Comparison of ENCODE assay signal across 11 cellular contexts in the genomic region with DNA sequence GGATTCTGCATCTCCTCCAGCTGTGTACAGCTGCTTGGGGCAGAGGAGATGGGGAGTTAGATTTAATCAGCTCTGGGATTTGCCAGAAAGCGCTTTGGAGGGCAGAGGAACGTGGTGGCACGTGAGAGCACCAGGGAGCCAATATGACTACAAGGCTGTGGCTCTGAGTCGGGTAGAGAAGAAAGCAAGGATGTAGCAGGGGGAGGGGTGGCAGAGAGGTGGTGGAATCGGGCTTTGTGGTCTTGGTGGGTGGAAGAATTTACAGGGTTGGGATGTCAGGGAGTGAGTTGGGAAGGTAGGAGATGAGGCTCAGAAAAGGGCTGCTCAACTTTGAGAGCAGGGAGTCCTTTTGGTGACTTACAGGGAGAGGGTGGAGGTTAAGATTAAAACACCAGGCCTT.
DNase-seq lines count a peak whose midpoint lies in the region; FAIRE-seq and TF ChIP-seq lines count a peak whose summit lies in the region.
"Had no signal": no experiment of that assay in that cellular context is flagged by ENCODE, and none has a peak within 500 bp of the region (broad histone marks: within the 10 kb centered on the region; RNA-seq: fewer than 3 reads in every experiment).

No MANE protein-coding gene starts in this region.

- intact Hi-C loops in activated naive CD4-positive, alpha-beta T cell treated with anti-CD3 and anti-CD28 coated beads for 36 hours (cut with micrococcal nuclease), result loop anchor here (2.0 to 10.0 kb wide), 2 partner anchors 13 to 455 kb away; no protein-coding TSS in a partner anchor
- intact Hi-C loops in adrenal gland (cut with DNase I), result no loop called here

- 63 to 79% (median 73%) methylated on average over 5 of the region's 5 CpGs for WGBS in adrenal gland, 4 donors

- H3K4me1 Mint-ChIP-seq in activated naive CD4-positive, alpha-beta T cell treated with anti-CD3 and anti-CD28 coated beads for 36 hours (ENCODE audit: low read depth), result peaks cover 75% of the 10 kb centered on the region
- H3K4me1 Mint-ChIP-seq in mesothelial cell of epicardium, result peaks cover 44% of the 10 kb centered on the region

- H3K9me3 Mint-ChIP-seq in activated naive CD4-positive, alpha-beta T cell treated with anti-CD3 and anti-CD28 coated beads for 36 hours, result peaks cover 10% of the 10 kb centered on the region
- peaks cover 6% of the 10 kb centered on the region for H3K9me3 Mint-ChIP-seq in mesothelial cell of epicardium

- H3K36me3 ChIP-seq in adrenal gland (replicated peaks in 1 of 2), result no peaks in the 10 kb centered on the region
- H3K36me3 ChIP-seq: thyroid gland had no signal

- no peak for TF ChIP-seq CTCF in adrenal gland (IDR thresholded peaks at IDR 0.05)
- TF ChIP-seq CTCF in mesothelial cell of epicardium (IDR thresholded peaks at IDR 0.05; ENCODE audit: unreplicated experiment), result no peak

- H3K4me1 ChIP-seq in adrenal gland (replicated peaks in 1 of 2), result peaks cover 62 to 81% of the 10 kb centered on the region in 2 donors

- peak overlapping the region; percentile 4 for H3K4me3 Mint-ChIP-seq in activated naive CD4-positive, alpha-beta T cell treated with anti-CD3 and anti-CD28 coated beads for 36 hours
- H3K4me3 Mint-ChIP-seq in mesothelial cell of epicardium, result no peak overlapping the region

- H3K27ac ChIP-seq in adrenal gland (peak overlapping the region in 3 of 5 donors; percentile 22 to 89 (median 68)), temporal lobe (ENCODE audit: low read depth, low read length) (peak overlapping the region; percentile 84)

- TF ChIP-seq POLR2A in adrenal gland (IDR thresholded peaks at IDR 0.05), result no peak

- peak; percentile 52 for DNase-seq in activated naive CD4-positive, alpha-beta T cell treated with anti-CD3 and anti-CD28 coated beads for 36 hours
- no peak for DNase-seq in activated naive CD4-positive, alpha-beta T cell (lab: John Stamatoyannopoulos, UW)
- DNase-seq in adrenal gland (no peak), mesothelial cell of epicardium (ENCODE audit: low spot score in 2 of 2, unreplicated experiment in 2 of 2) (no peak), RCC 7860 (ENCODE audit: low spot score) (no peak), NCI-H1436 (lab: John Stamatoyannopoulos, UW) (no peak), midbrain (lab: John Stamatoyannopoulos, UW) (no peak)
- DNase-seq: mesendoderm, NCI-H1417 had no signal

- FAIRE-seq in RCC 7860 (lab: Jason Lieb, UNC), result no peak

- no peaks in the 10 kb centered on the region for H3K27me3 Mint-ChIP-seq in activated naive CD4-positive, alpha-beta T cell treated with anti-CD3 and anti-CD28 coated beads for 36 hours (ENCODE audit: low read depth)
- no peaks in the 10 kb centered on the region for H3K27me3 Mint-ChIP-seq in mesothelial cell of epicardium (ENCODE audit: low read depth)

- CTCF ChIA-PET in activated naive CD4-positive, alpha-beta T cell treated with anti-CD3 and anti-CD28 coated beads for 36 hours (lab: Charles Lee), result interaction anchor here (0.6 to 1.0 kb wide), 2 partner anchors 10 to 84 kb away, joined by 3 to 6 read pairs; no protein-coding TSS in a partner anchor

- H3K27me3 ChIP-seq in adrenal gland, result no peaks in the 10 kb centered on the region
- H3K27me3 ChIP-seq: thyroid gland had no signal

- no peaks in the 10 kb centered on the region for H3K9me3 ChIP-seq in adrenal gland (replicated peaks in 1 of 3)
- H3K9me3 ChIP-seq: thyroid gland had no signal

- peaks cover 11% of the 10 kb centered on the region for H3K36me3 Mint-ChIP-seq in activated naive CD4-positive, alpha-beta T cell treated with anti-CD3 and anti-CD28 coated beads for 36 hours (ENCODE audit: low read depth)
- peaks cover 4% of the 10 kb centered on the region for H3K36me3 Mint-ChIP-seq in mesothelial cell of epicardium

- peak overlapping the region; percentile 2 for H3K27ac Mint-ChIP-seq in activated naive CD4-positive, alpha-beta T cell treated with anti-CD3 and anti-CD28 coated beads for 36 hours
- peak overlapping the region; percentile 67 for H3K27ac Mint-ChIP-seq in mesothelial cell of epicardium

- no peak overlapping the region for H3K4me3 ChIP-seq in adrenal gland
- H3K4me3 ChIP-seq: thyroid gland had no signal
